19 cellular contexts compared by ENCODE assay signal in the genomic region with DNA sequence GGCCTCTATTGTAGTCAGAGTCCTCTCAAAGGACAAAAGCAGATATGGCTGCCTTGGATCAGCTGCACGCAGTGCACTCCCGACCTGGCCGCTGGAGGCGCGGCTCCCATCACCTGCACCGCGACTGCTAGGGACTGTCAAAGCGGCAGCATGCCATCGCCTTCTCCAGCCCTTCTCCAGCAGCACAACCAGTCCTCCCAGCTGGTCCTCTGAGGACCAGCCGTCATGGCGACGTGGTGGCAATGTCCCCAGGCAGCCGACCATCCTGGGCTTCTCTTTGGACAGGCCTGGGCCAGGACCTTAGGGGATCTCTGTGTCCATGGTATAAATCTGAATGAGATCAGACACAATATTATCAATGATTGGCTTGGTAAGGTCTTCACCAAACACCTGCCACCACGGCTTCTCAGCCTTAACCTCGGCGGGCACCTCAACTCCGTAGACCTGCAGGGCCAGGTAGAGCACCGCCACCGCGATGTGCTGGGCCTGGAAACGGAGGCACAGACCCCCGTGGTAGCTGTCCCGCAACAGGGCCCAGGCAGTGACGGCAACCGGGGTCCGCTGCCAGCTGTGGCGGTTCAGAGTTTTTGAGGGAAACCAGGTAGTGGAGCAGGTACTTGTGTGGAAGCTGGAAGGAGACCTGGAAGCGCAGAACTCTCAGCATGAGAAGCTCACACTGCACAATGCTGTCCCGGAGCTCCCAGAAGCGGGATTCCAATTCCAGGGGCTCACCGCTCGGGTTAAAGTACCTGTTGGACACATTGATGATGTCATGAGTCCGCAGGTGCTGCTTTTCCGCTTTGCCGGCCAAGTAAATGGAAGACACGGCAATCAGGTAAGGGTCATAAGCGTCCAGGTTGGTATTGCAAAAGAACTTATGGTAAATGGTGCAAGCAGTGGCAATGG. TPM values are rescaled to one million over a fixed set of nuclear protein-coding genes. Genes with fewer than 3 reads are reported as not detected.
A peak's percentile ranks its signal among the peaks of the same experiment; 100 is the strongest.
DNase-seq lines count a peak whose midpoint lies in the region; ATAC-seq and TF ChIP-seq lines count a peak whose summit lies in the region.
"Had no signal": no experiment of that assay in that cellular context is flagged by ENCODE, and none has a peak within 500 bp of the region (broad histone marks: within the 10 kb centered on the region; RNA-seq: fewer than 3 reads in every experiment).

No MANE protein-coding gene starts in this region.

- no peak overlapping the region for H2BK15ac ChIP-seq in mesenchymal stem cell (ENCODE audit: low read depth, poor library complexity, severe bottlenecking)

- peaks cover 0 to 14% (median 4%) of the 10 kb centered on the region in 7 donors for H3K9me3 Mint-ChIP-seq in CD14-positive monocyte
- H3K9me3 Mint-ChIP-seq: CD4-positive, alpha-beta T cell had no signal

- H3K4me2 ChIP-seq in mesenchymal stem cell (ENCODE audit: low read length, poor library complexity, severe bottlenecking) (no peak overlapping the region), trophoblast cell (ENCODE audit: low read length) (no peak overlapping the region)

- H2BK12ac ChIP-seq in mesenchymal stem cell (ENCODE audit: low read length in 2 of 2) (peak overlapping the region in 1 of 2 experiments; percentile 58), trophoblast cell (ENCODE audit: low read length) (no peak overlapping the region)

- peaks cover 3 to 10% (median 4%) of the 10 kb centered on the region in 3 donors for H3K27me3 Mint-ChIP-seq in CD14-positive monocyte (ENCODE audit: low read depth in 3 of 3)
- H3K27me3 Mint-ChIP-seq: CD4-positive, alpha-beta T cell had no signal

- intact Hi-C loops in CD14-positive monocyte (cut with micrococcal nuclease) (no loop called here), dorsolateral prefrontal cortex (cut with DNase I) (no loop called here)

- DNase-seq in CD14-positive monocyte (ENCODE audit: low spot score) (no peak), NCI-H510A (lab: John Stamatoyannopoulos, UW) (peak; percentile 72), mesenchymal stem cell (no peak), trophoblast cell (peak; percentile 68 to 73), NCI-H748 (lab: John Stamatoyannopoulos, UW; ENCODE audit: unreplicated experiment) (no peak), dorsolateral prefrontal cortex (no peak)
- DNase-seq: ACHN; AML-193; CD4-positive, alpha-beta T cell; GM23248; HCEC 1CT; KBM-7; MV-4-11; NCI-H1417 treated with DMSO at 0.1 percent for 48 hours; NCI-H1930; NCI-H82; PC-3; SJCRH30 had no signal

- H3K4me3 Mint-ChIP-seq in CD14-positive monocyte: no peak overlapping the region
- H3K4me3 Mint-ChIP-seq: CD4-positive, alpha-beta T cell had no signal

- H3K79me2 ChIP-seq in trophoblast cell (ENCODE audit: control insufficient read depth, insufficient read depth, low read length, poor library complexity): no peaks in the 10 kb centered on the region

- H3K4me1 Mint-ChIP-seq in CD14-positive monocyte: peaks cover 43% of the 10 kb centered on the region

- H3K9ac ChIP-seq in mesenchymal stem cell (ENCODE audit: low read length): no peak overlapping the region
- H3K9ac ChIP-seq in trophoblast cell (ENCODE audit: low read length): no peak overlapping the region
- H3K9ac ChIP-seq: GM23248 had no signal

- H3K79me1 ChIP-seq in mesenchymal stem cell (replicated peaks; ENCODE audit: low read length, poor library complexity, severe bottlenecking) (no peaks in the 10 kb centered on the region), trophoblast cell (ENCODE audit: low read length) (peaks cover 3% of the 10 kb centered on the region)

- 92% methylated on average over 29 of the region's 37 CpGs for WGBS in mesenchymal stem cell
- no CpG with 5 or more reads among the region's 37 CpGs for WGBS in trophoblast cell (ENCODE audit: extremely low coverage, insufficient coverage, insufficient read length)

- ATAC-seq in GM21423 (IDR thresholded peaks at IDR 0.05; ENCODE audit: unreplicated experiment): no peak
- ATAC-seq: PC-3 had no signal

- H3K36me3 Mint-ChIP-seq in CD14-positive monocyte: peaks cover 7 to 15% of the 10 kb centered on the region in 2 donors

- H2AK5ac ChIP-seq in mesenchymal stem cell (ENCODE audit: low read length, severe bottlenecking) (no peak overlapping the region), trophoblast cell (ENCODE audit: low read length) (no peak overlapping the region)

- H4K8ac ChIP-seq in mesenchymal stem cell (ENCODE audit: low read length): no peak overlapping the region
- no peak overlapping the region for H4K8ac ChIP-seq in trophoblast cell (ENCODE audit: low read depth, low read length)

- H3K4me3 ChIP-seq in mesenchymal stem cell (ENCODE audit: insufficient read depth in 1 of 2, low read depth in 1 of 2, low read length in 2 of 2) (no peak overlapping the region), trophoblast cell (ENCODE audit: low read depth, low read length) (no peak overlapping the region), dorsolateral prefrontal cortex (no peak overlapping the region)
- H3K4me3 ChIP-seq: GM23248, SJCRH30 had no signal

- H3K18ac ChIP-seq in mesenchymal stem cell (ENCODE audit: low read depth in 1 of 2, low read length in 2 of 2) (peak overlapping the region in 1 of 2 experiments; percentile 21), trophoblast cell (ENCODE audit: low read length) (no peak overlapping the region)

- H4K91ac ChIP-seq in mesenchymal stem cell (ENCODE audit: low read length) (peak overlapping the region; percentile 70), trophoblast cell (ENCODE audit: low read depth, low read length) (no peak overlapping the region)

- H2BK120ac ChIP-seq in mesenchymal stem cell (ENCODE audit: low read depth, low read length) (no peak overlapping the region), trophoblast cell (ENCODE audit: insufficient read depth, low read length, poor library complexity) (no peak overlapping the region)

- H3K36me3 ChIP-seq in mesenchymal stem cell (ENCODE audit: control insufficient read depth in 1 of 2, insufficient read depth in 2 of 2, low read depth in 1 of 2, low read length in 2 of 2): peaks cover 3 to 12% of the 10 kb centered on the region in 2 experiments
- H3K36me3 ChIP-seq in trophoblast cell (ENCODE audit: control insufficient read depth in 1 of 2, insufficient read depth in 2 of 2, low read length in 2 of 2): no peaks in the 10 kb centered on the region
- H3K36me3 ChIP-seq: SJCRH30 had no signal

- TF ChIP-seq CTCF in CD14-positive monocyte (IDR thresholded peaks at IDR 0.05) (no peak), dorsolateral prefrontal cortex (IDR thresholded peaks at IDR 0.05 in 54 of 56, conservative IDR thresholded peaks at IDR 0.05 in 2 of 56; ENCODE audit: low read depth in 1 of 56, partially characterized antibody in 56 of 56) (no peak)

- H2BK5ac ChIP-seq in mesenchymal stem cell (ENCODE audit: low read depth, low read length, poor library complexity, severe bottlenecking) (no peak overlapping the region), trophoblast cell (ENCODE audit: low read depth, low read length, poor library complexity) (no peak overlapping the region)

- H4K12ac ChIP-seq in trophoblast cell (ENCODE audit: low read depth, low read length): no peak overlapping the region

- H3K4me1 ChIP-seq in mesenchymal stem cell (ENCODE audit: control insufficient read depth, insufficient read depth, low read depth, low read length) (peaks cover 18% of the 10 kb centered on the region), trophoblast cell (ENCODE audit: control insufficient read depth in 1 of 2, insufficient read depth in 2 of 2, low read length in 2 of 2) (peaks cover 5 to 7% of the 10 kb centered on the region in 2 experiments)

- H3K27ac ChIP-seq in mesenchymal stem cell (ENCODE audit: low read length, poor library complexity, severe bottlenecking): no peak overlapping the region
- no peak overlapping the region for H3K27ac ChIP-seq in trophoblast cell (ENCODE audit: low read depth, low read length)
- no peak overlapping the region for H3K27ac ChIP-seq in dorsolateral prefrontal cortex
- H3K27ac ChIP-seq: GM23248, SJCRH30 had no signal

- H3K9me3 ChIP-seq in mesenchymal stem cell (ENCODE audit: control insufficient read depth, low read length) (peaks cover 8% of the 10 kb centered on the region), trophoblast cell (ENCODE audit: insufficient read depth, low read depth, low read length) (peaks cover 2% of the 10 kb centered on the region)
- H3K9me3 ChIP-seq: SJCRH30 had no signal

- no peak overlapping the region for H3K14ac ChIP-seq in mesenchymal stem cell (ENCODE audit: low read length in 2 of 2)
- no peak overlapping the region for H3K14ac ChIP-seq in trophoblast cell (ENCODE audit: low read length)

- no peak overlapping the region for H2AFZ ChIP-seq in mesenchymal stem cell (ENCODE audit: low read depth, low read length)
- no peak overlapping the region for H2AFZ ChIP-seq in trophoblast cell (ENCODE audit: insufficient read depth, low read length, poor library complexity)
- H2AFZ ChIP-seq: GM23248 had no signal

- H3K4ac ChIP-seq in mesenchymal stem cell (ENCODE audit: low read depth in 1 of 2, low read length in 2 of 2) (no peak overlapping the region), trophoblast cell (ENCODE audit: low read depth, low read length) (no peak overlapping the region)

- H3K23ac ChIP-seq in mesenchymal stem cell (ENCODE audit: low read length in 2 of 2) (no peak overlapping the region), trophoblast cell (ENCODE audit: low read length) (no peak overlapping the region)

- no peaks in the 10 kb centered on the region for H3K27me3 ChIP-seq in mesenchymal stem cell (ENCODE audit: control insufficient read depth in 1 of 2, insufficient read depth in 1 of 2, low read length in 2 of 2)
- no peaks in the 10 kb centered on the region for H3K27me3 ChIP-seq in trophoblast cell (ENCODE audit: insufficient read depth, low read length)
- no peaks in the 10 kb centered on the region for H3K27me3 ChIP-seq in dorsolateral prefrontal cortex
- H3K27me3 ChIP-seq: SJCRH30 had no signal

- peak overlapping the region in 4 of 7 donors; percentile 66 to 79 (median 72) for H3K27ac Mint-ChIP-seq in CD14-positive monocyte
- H3K27ac Mint-ChIP-seq: CD4-positive, alpha-beta T cell had no signal

RNA-seq across cellular contexts. Expression of a gene that starts 8.5 kb away (rescaled TPM):
- 1,000 to 10,000 TPM; 1,963 to 3,954 TPM for polyA plus RNA-seq in CD14-positive monocyte
- 214 TPM for polyA plus RNA-seq in mesenchymal stem cell (2013, experiment 1 of 2)
- polyA plus RNA-seq in mesenchymal stem cell (2013, experiment 2 of 2): 205 TPM
- 12.0 and 12.4 TPM in 2 replicates for polyA plus RNA-seq in trophoblast cell (2013)
- 100 to 1,000 TPM in 26 of 120 experiments, 10 to 100 TPM in 94; 25.5 to 228 (median 63.6) TPM for total RNA-seq in dorsolateral prefrontal cortex

Comparison
In these comparisons a context has a peak if more than half of its experiments do, and no peak if none do; other contexts are left out.
1. DNase-seq: peak in NCI-H510A (single experiment) and trophoblast cell (2 of 2); none in CD14-positive monocyte (single experiment), mesenchymal stem cell (single experiment), NCI-H748 (single experiment) and dorsolateral prefrontal cortex (0 of 10).